ENCODE assay signal across 26 cellular contexts in genomic region chr14:69882086-69882864, GRCh38. TPM values are rescaled to one million over a fixed set of nuclear protein-coding genes. Genes with fewer than 3 reads are reported as not detected.
DNase-seq lines count a peak whose midpoint lies in the region; TF ChIP-seq lines count a peak whose summit lies in the region.
"Had no signal": no experiment of that assay in that cellular context is flagged by ENCODE, and none has a peak within 500 bp of the region (broad histone marks: within the 10 kb centered on the region; RNA-seq: fewer than 3 reads in every experiment).

No MANE protein-coding gene starts in this region.

- peaks cover 26% of the 10 kb centered on the region for H3K4me1 ChIP-seq in BLaER1
- H3K4me1 ChIP-seq in neural progenitor cell = peaks cover 54% of the 10 kb centered on the region
- H3K4me1 ChIP-seq: SJSA1, upper lobe of right lung had no signal

- no peaks in the 10 kb centered on the region for H3K36me3 ChIP-seq in BLaER1
- H3K36me3 ChIP-seq in neural progenitor cell = peaks cover 15% of the 10 kb centered on the region
- H3K36me3 ChIP-seq: esophagus squamous epithelium, gastroesophageal sphincter, right atrium auricular region, SJSA1, upper lobe of right lung had no signal

- no peaks in the 10 kb centered on the region; the same call in 1 of the 2 replicates for H3K9me3 ChIP-seq in BLaER1
- H3K9me3 ChIP-seq in neural progenitor cell (ENCODE audit: low read depth) = peaks cover 9% of the 10 kb centered on the region
- H3K9me3 ChIP-seq: esophagus squamous epithelium, gastroesophageal sphincter, right atrium auricular region, SJSA1, upper lobe of right lung had no signal

- peaks cover 47% of the 10 kb centered on the region for H3F3A ChIP-seq in neural progenitor cell (ENCODE audit: low read depth)

- H2AFZ ChIP-seq in neural progenitor cell (replicated peaks) = no peak overlapping the region

- H3K27me3 Mint-ChIP-seq in brain (peaks cover 22% of the 10 kb centered on the region), neural progenitor cell (ENCODE audit: insufficient read depth, low read depth) (peaks cover 11% of the 10 kb centered on the region), immature natural killer cell (ENCODE audit: low read depth in 3 of 3) (peaks cover 11 to 24% (median 14%) of the 10 kb centered on the region in 3 donors)

- TF ChIP-seq CTCF in brain (conservative IDR thresholded peaks at IDR 0.05) = no peak
- no peak for TF ChIP-seq CTCF in neural progenitor cell (IDR thresholded peaks at IDR 0.05)

- H3K4me3 Mint-ChIP-seq in brain = peak overlapping the region; percentile 90 to 95 (median 93)
- peak overlapping the region; percentile 92 for H3K4me3 Mint-ChIP-seq in neural progenitor cell
- no peak overlapping the region for H3K4me3 Mint-ChIP-seq in immature natural killer cell
- H3K4me3 Mint-ChIP-seq: activated CD4-positive, alpha-beta T cell treated with anti-CD3 and anti-CD28 coated beads, Interleukin-2, amount 10 ng/mL, durations not matched to agents 24 days and 14 days; activated naive CD8-positive, alpha-beta T cell; CD4-positive, alpha-beta T cell; effector memory CD8-positive, alpha-beta T cell; T-helper 1 cell treated with Interleukin-12 subunit alpha and Interleukin-12 subunit beta and Interleukin-4 antibody, amounts not matched to agents 30 μg/mL and 1 μg/mL, for 36 hours had no signal

- H4K20me1 ChIP-seq in BLaER1 (no peaks in the 10 kb centered on the region), neural progenitor cell (ENCODE audit: low read depth) (peaks cover 68% of the 10 kb centered on the region)

- CTCF ChIA-PET in HEK293T (lab: Yijun Ruan, JAX) = interaction anchor here (0.8 to 1.3 kb wide), 2 partner anchors 131 to 832 kb away, joined by 3 to 4 read pairs; no protein-coding TSS in a partner anchor

- DNase-seq in HEK293T (ENCODE audit: extremely low spot score) (no peak), neural progenitor cell (ENCODE audit: low spot score) (peak; percentile 87), immature natural killer cell (no peak), cerebellar cortex (ENCODE audit: low spot score) (no peak)
- DNase-seq in activated naive CD4-positive, alpha-beta T cell treated with anti-CD3 and anti-CD28 coated beads, Interleukin-2, amount 50 U/mL, for 16 hours = no peak
- DNase-seq: activated CD4-positive, alpha-beta T cell treated with anti-CD3 and anti-CD28 coated beads, Interleukin-2, amount 10 ng/mL, durations not matched to agents 24 days and 14 days; CD4-positive, alpha-beta T cell; DMS53; effector memory CD8-positive, alpha-beta T cell; esophagus squamous epithelium; GDM1; KG1; mammary epithelial cell; NCI-H1694; NCI-H226; NK-92 treated with Interleukin-12 subunit alpha and Interleukin-12 subunit beta, amount 100 ng/mL, for 24 hours; stimulated activated CD8-positive, alpha-beta memory T cell treated with anti-CD3 and anti-CD28 coated beads, Interleukin-4, amount 100 ng/mL, for 48 hours; upper lobe of right lung had no signal

- H3K4me2 ChIP-seq in BLaER1 (0 out of 2 replicates have a peak overlapping the region, but pooled peaks have one; percentile 0), neural progenitor cell (peak overlapping the region; percentile 98)

- POLR2A ChIA-PET in HEK293T (lab: Yijun Ruan, JAX) = interaction anchor here (1.6 to 5.4 kb wide), 2 partner anchors 115 to 134 kb away, joined by 6 to 97 read pairs; partner anchors contain the start of gene SRSF5

- H3K27ac ChIP-seq in BLaER1 (no peak overlapping the region), neural progenitor cell (peak overlapping the region; percentile 86)
- H3K27ac ChIP-seq: esophagus squamous epithelium, gastroesophageal sphincter, right atrium auricular region, SJSA1, upper lobe of right lung had no signal

- H3K36me3 Mint-ChIP-seq in brain = peaks cover 21% of the 10 kb centered on the region
- peaks cover 14% of the 10 kb centered on the region for H3K36me3 Mint-ChIP-seq in neural progenitor cell
- H3K36me3 Mint-ChIP-seq in immature natural killer cell = no peaks in the 10 kb centered on the region
- H3K36me3 Mint-ChIP-seq: activated naive CD8-positive, alpha-beta T cell had no signal

- peaks cover 78% of the 10 kb centered on the region for H3K79me2 ChIP-seq in neural progenitor cell (ENCODE audit: low read depth)

- H3K9ac ChIP-seq in BLaER1 = no peak overlapping the region
- no peak overlapping the region for H3K9ac ChIP-seq in neural progenitor cell

- H3K4me3 ChIP-seq in BLaER1 (no peak overlapping the region), neural progenitor cell (peak overlapping the region; percentile 94)
- H3K4me3 ChIP-seq: esophagus squamous epithelium, gastroesophageal sphincter, right atrium auricular region, SJSA1, upper lobe of right lung had no signal

- H3K9me3 Mint-ChIP-seq in brain (peaks cover 3 to 18% (median 10%) of the 10 kb centered on the region in 5 experiments), neural progenitor cell (peaks cover 18% of the 10 kb centered on the region), immature natural killer cell (peaks cover 0 to 1% (median 0%) of the 10 kb centered on the region in 6 donors)
- H3K9me3 Mint-ChIP-seq: activated CD4-positive, alpha-beta T cell treated with anti-CD3 and anti-CD28 coated beads, Interleukin-2, amount 10 ng/mL, durations not matched to agents 24 days and 14 days; CD4-positive, alpha-beta T cell; effector memory CD8-positive, alpha-beta T cell; T-helper 1 cell treated with Interleukin-12 subunit alpha and Interleukin-12 subunit beta and Interleukin-4 antibody, amounts not matched to agents 30 μg/mL and 1 μg/mL, for 36 hours had no signal

- H3K27me3 ChIP-seq in BLaER1 (peaks cover 50% of the 10 kb centered on the region), neural progenitor cell (no peaks in the 10 kb centered on the region)
- H3K27me3 ChIP-seq: right atrium auricular region had no signal

- H3K4me1 Mint-ChIP-seq in brain (peaks cover 67% of the 10 kb centered on the region), neural progenitor cell (peaks cover 47% of the 10 kb centered on the region), immature natural killer cell (no peaks in the 10 kb centered on the region)
- H3K4me1 Mint-ChIP-seq: activated CD4-positive, alpha-beta T cell treated with anti-CD3 and anti-CD28 coated beads, Interleukin-2, amount 10 ng/mL, durations not matched to agents 24 days and 14 days had no signal

- H3K27ac Mint-ChIP-seq in brain = peak overlapping the region in 4 of 5 experiments; percentile 45 to 80 (median 69)
- peak overlapping the region; percentile 43 for H3K27ac Mint-ChIP-seq in neural progenitor cell
- H3K27ac Mint-ChIP-seq in immature natural killer cell = no peak overlapping the region
- H3K27ac Mint-ChIP-seq: activated CD4-positive, alpha-beta T cell treated with anti-CD3 and anti-CD28 coated beads, Interleukin-2, amount 10 ng/mL, durations not matched to agents 24 days and 14 days; activated naive CD8-positive, alpha-beta T cell; CD4-positive, alpha-beta T cell; effector memory CD8-positive, alpha-beta T cell; T-helper 1 cell treated with Interleukin-12 subunit alpha and Interleukin-12 subunit beta and Interleukin-4 antibody, amounts not matched to agents 30 μg/mL and 1 μg/mL, for 36 hours had no signal

TF ChIP-seq in HEK293T, 16 proteins besides CTCF, POLR2A, EP300 and RAD21:
- TF ChIP-seq, protein P1, sequence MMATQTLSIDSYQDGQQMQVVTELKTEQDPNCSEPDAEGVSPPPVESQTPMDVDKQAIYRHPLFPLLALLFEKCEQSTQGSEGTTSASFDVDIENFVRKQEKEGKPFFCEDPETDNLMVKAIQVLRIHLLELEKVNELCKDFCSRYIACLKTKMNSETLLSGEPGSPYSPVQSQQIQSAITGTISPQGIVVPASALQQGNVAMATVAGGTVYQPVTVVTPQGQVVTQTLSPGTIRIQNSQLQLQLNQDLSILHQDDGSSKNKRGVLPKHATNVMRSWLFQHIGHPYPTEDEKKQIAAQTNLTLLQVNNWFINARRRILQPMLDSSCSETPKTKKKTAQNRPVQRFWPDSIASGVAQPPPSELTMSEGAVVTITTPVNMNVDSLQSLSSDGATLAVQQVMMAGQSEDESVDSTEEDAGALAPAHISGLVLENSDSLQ (IDR thresholded peaks at IDR 0.05) = peak; percentile 19; the same call in 1 of the 2 replicates
- TF ChIP-seq HDGF (IDR thresholded peaks at IDR 0.05; ENCODE audit: borderline replicate concordance) = no peak
- no peak for TF ChIP-seq ARNT (IDR thresholded peaks at IDR 0.05)
- TF ChIP-seq ELF4 (IDR thresholded peaks at IDR 0.05) = no peak
- no peak for TF ChIP-seq ZNF384 (IDR thresholded peaks at IDR 0.05)
TF ChIP-seq in HEK293T: peak in this region for 1.

RNA-seq across cellular contexts. Expression of gene SMOC1, which starts 3.1 kb away (rescaled TPM):
- polyA plus RNA-seq in brain (ENCODE audit: insufficient read depth, low read depth, low replicate concordance) (44.8 TPM), immature natural killer cell (not detected)
- 89.3 and 158 TPM in 2 replicates for total RNA-seq in neural progenitor cell (ENCODE audit: low replicate concordance)
- total RNA-seq: activated CD4-positive, alpha-beta T cell treated with anti-CD3 and anti-CD28 coated beads, Interleukin-2, amount 10 ng/mL, durations not matched to agents 24 days and 14 days; CD4-positive, alpha-beta T cell; HT-29; SJSA1 had no signal

Comparison
In these comparisons a context has a peak if more than half of its experiments do, and no peak if none do; other contexts are left out.
1. H3K27ac Mint-ChIP-seq: peak in brain (4 of 5) and neural progenitor cell (single experiment); none in immature natural killer cell (0 of 6).
2. H3K4me3 Mint-ChIP-seq: peak in brain (5 of 5) and neural progenitor cell (single experiment); none in immature natural killer cell (0 of 5).
3. RNA of gene SMOC1, which starts 3.1 kb away (polyA plus RNA-seq): 44.8 TPM in brain (single experiment); not detected in immature natural killer cell; every median in the first group is over 10 times any median in the second.